Comparison of ENCODE assay signal across 23 cellular contexts in genomic region chr22:35464399-35464798, GRCh38.
"Had no signal": no experiment of that assay in that cellular context is flagged by ENCODE, and none has a peak within 500 bp of the region (broad histone marks: within the 10 kb centered on the region; RNA-seq: fewer than 3 reads in every experiment).

No MANE protein-coding gene starts in this region.

- H3K27me3 Mint-ChIP-seq: activated CD4-positive, alpha-beta memory T cell treated with anti-CD3 and anti-CD28 coated beads for 36 hours; activated naive CD8-positive, alpha-beta T cell treated with anti-CD3 and anti-CD28 coated beads, Interleukin-2, amount 10 ng/mL, durations not matched to agents 7 days and 5 days; T-helper 17 cell had no signal

- H3K9ac ChIP-seq: parathyroid adenoma had no signal

- H3K4me3 Mint-ChIP-seq: activated CD4-positive, alpha-beta memory T cell treated with anti-CD3 and anti-CD28 coated beads for 36 hours; activated naive CD4-positive, alpha-beta T cell treated with anti-CD3 and anti-CD28 coated beads for 36 hours; activated naive CD8-positive, alpha-beta T cell treated with anti-CD3 and anti-CD28 coated beads, Interleukin-2, amount 10 ng/mL, durations not matched to agents 7 days and 5 days; immature natural killer cell; nephron progenitor cell; stimulated activated effector memory CD8-positive, alpha-beta T cell treated with anti-CD3 and anti-CD28 coated beads, Interleukin-12 subunit alpha, Interleukin-12 subunit beta, amount 100 ng/mL, for 72 hours; T-helper 17 cell had no signal

- H3K9me3 Mint-ChIP-seq: activated CD4-positive, alpha-beta memory T cell treated with anti-CD3 and anti-CD28 coated beads for 36 hours; activated naive CD4-positive, alpha-beta T cell treated with anti-CD3 and anti-CD28 coated beads for 36 hours had no signal

- H3K4me3 ChIP-seq: breast epithelium, coronary artery, hepatocyte, stomach, transverse colon, uterus had no signal

- H3K27ac ChIP-seq: coronary artery, hepatocyte, parathyroid adenoma, transverse colon, uterus had no signal

- ATAC-seq: sciatic nerve; stimulated activated effector memory CD8-positive, alpha-beta T cell treated with anti-CD3 and anti-CD28 coated beads, Interleukin-12 subunit alpha, Interleukin-12 subunit beta, amount 100 ng/mL, for 72 hours; T-helper 17 cell had no signal

- H2AFZ ChIP-seq: hepatocyte, parathyroid adenoma had no signal

- DNase-seq: activated CD4-positive, alpha-beta memory T cell treated with anti-CD3 and anti-CD28 coated beads for 36 hours; activated CD4-positive, alpha-beta T cell treated with anti-CD3 and anti-CD28 coated beads for 48 hours; activated naive CD4-positive, alpha-beta T cell treated with anti-CD3 and anti-CD28 coated beads for 36 hours; activated naive CD8-positive, alpha-beta T cell treated with anti-CD3 and anti-CD28 coated beads, Interleukin-2, amount 10 ng/mL, durations not matched to agents 7 days and 5 days; activated T-cell treated with anti-CD3 and anti-CD28 coated beads, Interleukin-2, amount 50 U/mL, for 48 hours; amniotic stem cell; cerebellar nuclear complex; glutamatergic neuron; immature natural killer cell; mammary epithelial cell; nephron progenitor cell; small intestine; stimulated activated CD4-positive, alpha-beta T cell treated with anti-CD3 and anti-CD28 coated beads, Interleukin-2, amount 100 ng/mL, for 24 hours; stomach; T-helper 17 cell had no signal

- H3K27ac Mint-ChIP-seq: activated CD4-positive, alpha-beta memory T cell treated with anti-CD3 and anti-CD28 coated beads for 36 hours; activated naive CD4-positive, alpha-beta T cell treated with anti-CD3 and anti-CD28 coated beads for 36 hours; activated naive CD8-positive, alpha-beta T cell treated with anti-CD3 and anti-CD28 coated beads, Interleukin-2, amount 10 ng/mL, durations not matched to agents 7 days and 5 days; immature natural killer cell; nephron progenitor cell; stimulated activated effector memory CD8-positive, alpha-beta T cell treated with anti-CD3 and anti-CD28 coated beads, Interleukin-12 subunit alpha, Interleukin-12 subunit beta, amount 100 ng/mL, for 72 hours; T-helper 17 cell had no signal

- FAIRE-seq: small intestine had no signal

- H3K4me2 ChIP-seq: hepatocyte had no signal

- H3K27me3 ChIP-seq: breast epithelium, hepatocyte, stomach, transverse colon, uterus had no signal

- H3K4me1 Mint-ChIP-seq: activated naive CD8-positive, alpha-beta T cell treated with anti-CD3 and anti-CD28 coated beads, Interleukin-2, amount 10 ng/mL, durations not matched to agents 7 days and 5 days; immature natural killer cell; stimulated activated effector memory CD8-positive, alpha-beta T cell treated with anti-CD3 and anti-CD28 coated beads, Interleukin-12 subunit alpha, Interleukin-12 subunit beta, amount 100 ng/mL, for 72 hours; T-helper 17 cell had no signal

- H3K4me1 ChIP-seq: parathyroid adenoma had no signal

- H3K79me2 ChIP-seq: hepatocyte, parathyroid adenoma had no signal

- H3K9me3 ChIP-seq: breast epithelium, stomach, transverse colon, uterus had no signal

- H3K36me3 ChIP-seq: breast epithelium, stomach, transverse colon, uterus had no signal
